ENCODE assay signal across 1 cellular context in genomic region chr5:10250804-10251276, GRCh38.
A peak's percentile ranks its signal among the peaks of the same experiment; 100 is the strongest.
TF ChIP-seq lines count a peak whose summit lies in the region.

No MANE protein-coding gene starts in this region.

TF ChIP-seq in HepG2, 621 proteins besides CTCF, POLR2A, EP300 and RAD21 (continues in another document):
- TF ChIP-seq ETS1 (CRISPR knock-in tag; IDR thresholded peaks at IDR 0.05) (no peak), ZNF724P (CRISPR knock-in tag; IDR thresholded peaks at IDR 0.05; ENCODE audit: borderline replicate concordance) (no peak), ATF7 (IDR thresholded peaks at IDR 0.05) (no peak), ATF7 (CRISPR knock-in tag; IDR thresholded peaks at IDR 0.05) (no peak), RBM39 (IDR thresholded peaks at IDR 0.05; ENCODE audit: low read depth, low read length, poor library complexity, severe bottlenecking) (peak; percentile 9), ZNF772 (CRISPR knock-in tag; IDR thresholded peaks at IDR 0.05) (no peak), HNRNPLL (IDR thresholded peaks at IDR 0.05; ENCODE audit: low read depth, low read length, poor library complexity, severe bottlenecking) (no peak), NONO (IDR thresholded peaks at IDR 0.05) (no peak), NONO (CRISPR knock-in tag; conservative IDR thresholded peaks at IDR 0.05) (no peak), TERF1 (CRISPR knock-in tag; IDR thresholded peaks at IDR 0.05) (no peak), SETDB1 (CRISPR knock-in tag; IDR thresholded peaks at IDR 0.05; ENCODE audit: borderline replicate concordance) (no peak), ZNF850 (CRISPR knock-in tag; conservative IDR thresholded peaks at IDR 0.05) (no peak), SMAD3 (CRISPR knock-in tag; IDR thresholded peaks at IDR 0.05) (no peak), ZNF780A (CRISPR knock-in tag; IDR thresholded peaks at IDR 0.05) (no peak), NCOA1 (CRISPR knock-in tag; IDR thresholded peaks at IDR 0.05) (no peak), ZNF282 (IDR thresholded peaks at IDR 0.05; ENCODE audit: partially characterized antibody) (no peak), NCOA5 (CRISPR knock-in tag; IDR thresholded peaks at IDR 0.05) (no peak), DZIP1 (CRISPR knock-in tag; IDR thresholded peaks at IDR 0.05) (no peak), ZNF746 (CRISPR knock-in tag; IDR thresholded peaks at IDR 0.05) (0 out of 2 replicates have a peak, but pooled peaks have one; percentile 1), MED13 (CRISPR knock-in tag; IDR thresholded peaks at IDR 0.05) (no peak), CHCHD3 (CRISPR knock-in tag; IDR thresholded peaks at IDR 0.05) (no peak), ATF2 (CRISPR knock-in tag; IDR thresholded peaks at IDR 0.05) (no peak), U2AF1 (optimal IDR thresholded peaks at IDR 0.05; ENCODE audit: low read depth, low read length) (no peak), BRF2 (CRISPR knock-in tag; IDR thresholded peaks at IDR 0.05) (no peak), MXD3 (CRISPR knock-in tag; IDR thresholded peaks at IDR 0.05) (no peak), ZNF773 (CRISPR knock-in tag; IDR thresholded peaks at IDR 0.05; ENCODE audit: borderline replicate concordance) (no peak), SMYD3 (CRISPR knock-in tag; IDR thresholded peaks at IDR 0.05) (0 out of 2 replicates have a peak, but pooled peaks have one; percentile 2), EED (CRISPR knock-in tag; IDR thresholded peaks at IDR 0.05) (no peak), ZNF598 (CRISPR knock-in tag; IDR thresholded peaks at IDR 0.05; ENCODE audit: borderline replicate concordance) (0 out of 2 replicates have a peak, but pooled peaks have one; percentile 17), HNF4A (CRISPR knock-in tag; IDR thresholded peaks at IDR 0.05) (no peak), KDM5A (IDR thresholded peaks at IDR 0.05; ENCODE audit: borderline replicate concordance, low read length) (peak; percentile 10; the same call in 1 of the 2 replicates), SIN3A (IDR thresholded peaks at IDR 0.05; ENCODE audit: borderline replicate concordance, low read depth, low read length) (0 out of 2 replicates have a peak, but pooled peaks have one; percentile 9), ZMAT5 (CRISPR knock-in tag; IDR thresholded peaks at IDR 0.05; ENCODE audit: borderline replicate concordance, low read depth) (no peak), MYPOP (CRISPR knock-in tag; IDR thresholded peaks at IDR 0.05) (0 out of 2 replicates have a peak, but pooled peaks have one; percentile 3), TAF1 (CRISPR knock-in tag; IDR thresholded peaks at IDR 0.05) (no peak), ZNF567 (CRISPR knock-in tag; IDR thresholded peaks at IDR 0.05; ENCODE audit: borderline replicate concordance) (no peak), CENPX (CRISPR knock-in tag; IDR thresholded peaks at IDR 0.05) (no peak), CREBL2 (CRISPR knock-in tag; IDR thresholded peaks at IDR 0.05; ENCODE audit: borderline replicate concordance) (0 out of 2 replicates have a peak, but pooled peaks have one; percentile 3), SNAPC5 (CRISPR knock-in tag; IDR thresholded peaks at IDR 0.05; ENCODE audit: borderline replicate concordance) (no peak), CENPBD1 (CRISPR knock-in tag; IDR thresholded peaks at IDR 0.05; ENCODE audit: borderline replicate concordance, low read depth) (no peak), ZNF572 (CRISPR knock-in tag; IDR thresholded peaks at IDR 0.05) (0 out of 2 replicates have a peak, but pooled peaks have one; percentile 4), GMEB1 (CRISPR knock-in tag; IDR thresholded peaks at IDR 0.05; ENCODE audit: borderline replicate concordance) (no peak), ZMYM4 (CRISPR knock-in tag; IDR thresholded peaks at IDR 0.05) (no peak), RELA (CRISPR knock-in tag; IDR thresholded peaks at IDR 0.05) (no peak), ZNF710 (CRISPR knock-in tag; IDR thresholded peaks at IDR 0.05; ENCODE audit: borderline replicate concordance) (0 out of 2 replicates have a peak, but pooled peaks have one; percentile 7), GATAD2A (CRISPR knock-in tag; IDR thresholded peaks at IDR 0.05) (no peak), PAWR (CRISPR knock-in tag; IDR thresholded peaks at IDR 0.05; ENCODE audit: borderline replicate concordance) (no peak), ZNF441 (CRISPR knock-in tag; IDR thresholded peaks at IDR 0.05; ENCODE audit: borderline replicate concordance) (no peak), PAXIP1 (CRISPR knock-in tag; conservative IDR thresholded peaks at IDR 0.05) (no peak), CCDC6 (CRISPR knock-in tag; IDR thresholded peaks at IDR 0.05) (no peak), BCL6 (CRISPR knock-in tag; IDR thresholded peaks at IDR 0.05) (no peak)
